ENCODE assay signal across 19 cellular contexts in genomic region chr2:147789287-147789686, GRCh38. TPM values are rescaled to one million over a fixed set of nuclear protein-coding genes. Genes with fewer than 3 reads are reported as not detected.
DNase-seq lines count a peak whose midpoint lies in the region; ATAC-seq, FAIRE-seq and TF ChIP-seq lines count a peak whose summit lies in the region.
"Had no signal": no experiment of that assay in that cellular context is flagged by ENCODE, and none has a peak within 500 bp of the region (broad histone marks: within the 10 kb centered on the region; RNA-seq: fewer than 3 reads in every experiment).

No MANE protein-coding gene starts in this region.

- H3K36me3 Mint-ChIP-seq in astrocyte (ENCODE audit: low read depth, unreplicated experiment), result peaks cover 2% of the 10 kb centered on the region
- no peaks in the 10 kb centered on the region for H3K36me3 Mint-ChIP-seq in activated T-helper 17 cell treated with anti-CD3 and anti-CD28 coated beads, Interleukin-2, amount 50 U/mL, for 72 hours (ENCODE audit: low read depth)
- H3K36me3 Mint-ChIP-seq: CD14-positive monocyte had no signal

- ATAC-seq in esophagus mucosa, result peak; percentile 55
- no peak for ATAC-seq in activated T-helper 17 cell treated with anti-CD3 and anti-CD28 coated beads, Interleukin-2, amount 50 U/mL, for 72 hours (replicated peaks)

- POLR2A ChIA-PET in HEK293 (lab: Yijun Ruan, JAX), result no interaction called here

- no peak overlapping the region for H3K4me3 Mint-ChIP-seq in astrocyte (ENCODE audit: unreplicated experiment)
- H3K4me3 Mint-ChIP-seq in activated T-helper 17 cell treated with anti-CD3 and anti-CD28 coated beads, Interleukin-2, amount 50 U/mL, for 72 hours, result no peak overlapping the region
- H3K4me3 Mint-ChIP-seq: CD14-positive monocyte, HFFc6 had no signal

- intact Hi-C loops in left ventricle myocardium inferior (cut with micrococcal nuclease), result no loop called here

- H3K4me3 ChIP-seq in HEK293 (ENCODE audit: low read depth, low read length), result no peak overlapping the region
- no peak overlapping the region for H3K4me3 ChIP-seq in astrocyte (ENCODE audit: insufficient read depth, low read depth, low read length)
- no peak overlapping the region for H3K4me3 ChIP-seq in osteoblast (ENCODE audit: insufficient read depth, low read length)
- no peak overlapping the region for H3K4me3 ChIP-seq in left ventricle myocardium inferior
- H3K4me3 ChIP-seq: SJCRH30 had no signal

- no peaks in the 10 kb centered on the region for H3K27me3 ChIP-seq in astrocyte (ENCODE audit: insufficient read depth, low read length)
- H3K27me3 ChIP-seq in osteoblast (ENCODE audit: insufficient read depth, low read length), result no peaks in the 10 kb centered on the region
- H3K27me3 ChIP-seq in left ventricle myocardium inferior (ENCODE audit: low read depth), result no peaks in the 10 kb centered on the region
- H3K27me3 ChIP-seq: SJCRH30 had no signal

- H3K9ac ChIP-seq in astrocyte (ENCODE audit: low read length), result peak overlapping the region; percentile 24

- TF ChIP-seq CTCF in HEK293 (tag by site-specific recombination; IDR thresholded peaks at IDR 0.05), result no peak
- TF ChIP-seq CTCF in astrocyte (IDR thresholded peaks at IDR 0.05; ENCODE audit: insufficient read depth, low read depth, low read length), result no peak
- no peak for TF ChIP-seq CTCF in osteoblast (IDR thresholded peaks at IDR 0.05; ENCODE audit: extremely low read depth, low read depth, low read length)
- no peak for TF ChIP-seq CTCF in left ventricle myocardium inferior (IDR thresholded peaks at IDR 0.05; ENCODE audit: borderline replicate concordance)

- H3K79me2 ChIP-seq in astrocyte (ENCODE audit: insufficient read depth, low read length) (no peaks in the 10 kb centered on the region), osteoblast (ENCODE audit: insufficient read depth, low read length) (no peaks in the 10 kb centered on the region)

- H3K9me3 ChIP-seq in HEK293 (ENCODE audit: control insufficient read depth, insufficient read depth, low read depth, low read length) (no peaks in the 10 kb centered on the region), astrocyte (ENCODE audit: insufficient read depth, low read depth, low read length) (no peaks in the 10 kb centered on the region), osteoblast (ENCODE audit: low read depth, low read length) (no peaks in the 10 kb centered on the region), left ventricle myocardium inferior (replicated peaks) (no peaks in the 10 kb centered on the region)
- H3K9me3 ChIP-seq: SJCRH30 had no signal

- H4K20me1 ChIP-seq in astrocyte (ENCODE audit: insufficient read depth, low read length), result no peaks in the 10 kb centered on the region
- H4K20me1 ChIP-seq in osteoblast (ENCODE audit: insufficient read depth, low read length), result no peaks in the 10 kb centered on the region

- no peak overlapping the region for H3K27ac Mint-ChIP-seq in astrocyte (ENCODE audit: unreplicated experiment)
- no peak overlapping the region for H3K27ac Mint-ChIP-seq in activated T-helper 17 cell treated with anti-CD3 and anti-CD28 coated beads, Interleukin-2, amount 50 U/mL, for 72 hours
- H3K27ac Mint-ChIP-seq: CD14-positive monocyte, HFFc6 had no signal

- no peak for FAIRE-seq in astrocyte (lab: Jason Lieb, UNC)
- FAIRE-seq: GM12892 had no signal

- H3K4me1 Mint-ChIP-seq in astrocyte (ENCODE audit: low read depth, unreplicated experiment), result peaks cover 21% of the 10 kb centered on the region
- H3K4me1 Mint-ChIP-seq in activated T-helper 17 cell treated with anti-CD3 and anti-CD28 coated beads, Interleukin-2, amount 50 U/mL, for 72 hours, result no peaks in the 10 kb centered on the region
- H3K4me1 Mint-ChIP-seq: CD14-positive monocyte had no signal

- no peak overlapping the region for H3K27ac ChIP-seq in HEK293 (ENCODE audit: extremely low read depth, low read depth, low read length)
- no peak overlapping the region for H3K27ac ChIP-seq in astrocyte (ENCODE audit: low read depth, low read length)
- H3K27ac ChIP-seq in osteoblast (ENCODE audit: low read depth, low read length), result no peak overlapping the region
- H3K27ac ChIP-seq in left ventricle myocardium inferior (replicated peaks), result no peak overlapping the region
- H3K27ac ChIP-seq: SJCRH30 had no signal

- H3K4me2 ChIP-seq in astrocyte (ENCODE audit: low read length), result peak overlapping the region; percentile 58
- H3K4me2 ChIP-seq in osteoblast (ENCODE audit: insufficient read depth, low read length), result peak overlapping the region; percentile 39

- no peaks in the 10 kb centered on the region for H3K27me3 Mint-ChIP-seq in astrocyte (ENCODE audit: low read depth, unreplicated experiment)
- no peaks in the 10 kb centered on the region for H3K27me3 Mint-ChIP-seq in activated T-helper 17 cell treated with anti-CD3 and anti-CD28 coated beads, Interleukin-2, amount 50 U/mL, for 72 hours

- DNase-seq in astrocyte (ENCODE audit: low read depth) (peak; percentile 14), osteoblast (ENCODE audit: insufficient read length, low spot score, missing footprints) (no peak), NCI-H446 treated with DMSO at 0.1 percent for 48 hours (lab: John Stamatoyannopoulos, UW) (no peak), C1 segment of cervical spinal cord (lab: John Stamatoyannopoulos, UW) (no peak), left ventricle myocardium inferior (no peak)
- DNase-seq: AML-193, DMS 273 treated with DMSO at 0.1 percent for 48 hours, HFFc6, NCI-H1048, NCI-H1436, NCI-H1930, NCI-H226, NCI-H524 treated with DMSO at 0.1 percent for 48 hours, SJCRH30 had no signal

- H3K9me3 Mint-ChIP-seq in astrocyte (ENCODE audit: unreplicated experiment), result no peaks in the 10 kb centered on the region
- H3K9me3 Mint-ChIP-seq in activated T-helper 17 cell treated with anti-CD3 and anti-CD28 coated beads, Interleukin-2, amount 50 U/mL, for 72 hours, result no peaks in the 10 kb centered on the region

- 0 out of 2 replicates have a peak, but pooled peaks cover 3% of the 10 kb centered on the region for H3K4me1 ChIP-seq in HEK293 (ENCODE audit: control insufficient read depth, insufficient read depth, low read length)
- peaks cover 12% of the 10 kb centered on the region for H3K4me1 ChIP-seq in astrocyte (ENCODE audit: insufficient read depth, low read length)
- H3K4me1 ChIP-seq in osteoblast (ENCODE audit: insufficient read depth, low read length), result no peaks in the 10 kb centered on the region
- no peaks in the 10 kb centered on the region for H3K4me1 ChIP-seq in left ventricle myocardium inferior

- peak overlapping the region; percentile 28 for H2AFZ ChIP-seq in astrocyte (ENCODE audit: low read depth, low read length)
- no peak overlapping the region for H2AFZ ChIP-seq in osteoblast (ENCODE audit: low read length)

- CTCF ChIA-PET in HEK293 (lab: Yijun Ruan, JAX), result no interaction called here

- H3K36me3 ChIP-seq in HEK293 (ENCODE audit: control insufficient read depth in 2 of 2, insufficient read depth in 1 of 2, low read length in 2 of 2) (no peaks in the 10 kb centered on the region), astrocyte (ENCODE audit: insufficient read depth, low read length) (no peaks in the 10 kb centered on the region), osteoblast (ENCODE audit: insufficient read depth, low read length) (no peaks in the 10 kb centered on the region), left ventricle myocardium inferior (no peaks in the 10 kb centered on the region)
- H3K36me3 ChIP-seq: SJCRH30 had no signal

TF ChIP-seq in HEK293, 187 proteins besides CTCF, POLR2A, EP300 and RAD21:
- TF ChIP-seq ZBTB20 (tag by site-specific recombination; IDR thresholded peaks at IDR 0.05) (peak; percentile 17; the same call in 1 of the 2 replicates), SCRT2 (tag by site-specific recombination; IDR thresholded peaks at IDR 0.05) (no peak; the same call in 1 of the 2 replicates)

RNA-seq across cellular contexts. Expression of gene ACVR2A, which starts 55.5 kb away (rescaled TPM):
- total RNA-seq in astrocyte (22.6 and 25.2 TPM in 2 replicates), esophagus mucosa (12.1 TPM), osteoblast (36.8 and 39.4 TPM in 2 replicates), left ventricle myocardium inferior (11.1 TPM)
- 1 to 10 TPM; 1.9 to 2.5 TPM for total RNA-seq in activated T-helper 17 cell treated with anti-CD3 and anti-CD28 coated beads, Interleukin-2, amount 50 U/mL, for 72 hours
